In genomic region chr3:13935494-13936094, GRCh38 we compare ENCODE assay signal across 9 cellular contexts. TPM values are rescaled to one million over a fixed set of nuclear protein-coding genes. Genes with fewer than 3 reads are reported as not detected.
"Had no signal": no experiment of that assay in that cellular context is flagged by ENCODE, and none has a peak within 500 bp of the region (broad histone marks: within the 10 kb centered on the region; RNA-seq: fewer than 3 reads in every experiment).

No MANE protein-coding gene starts in this region.

- ATAC-seq: GM23338 had no signal

- H2AFZ ChIP-seq: GM23338 had no signal

- H3K4me3 ChIP-seq: GM23338 had no signal

- H3K27ac ChIP-seq: HL-60 had no signal

- DNase-seq: H9, HCEC 1CT, HFFc6, KG1 had no signal

- FAIRE-seq: H1, H54, HepG2 had no signal

- H3K4me2 ChIP-seq: GM23338 had no signal

RNA-seq across cellular contexts. Expression of gene WNT7A, which starts 55.7 kb away (rescaled TPM):
- polyA plus RNA-seq: GM23338, HepG2 had no signal
